Comparison of ENCODE assay signal across 8 cellular contexts in genomic region chr3:124281453-124282316, GRCh38.
DNase-seq lines count a peak whose midpoint lies in the region; ATAC-seq and TF ChIP-seq lines count a peak whose summit lies in the region.

No MANE protein-coding gene starts in this region.

- peak; percentile 74 for TF ChIP-seq CTCF in SK-N-SH (IDR thresholded peaks at IDR 0.05)
- peak; percentile 16 to 72 for TF ChIP-seq CTCF in right atrium auricular region (IDR thresholded peaks at IDR 0.05)
- TF ChIP-seq CTCF in thoracic aorta (IDR thresholded peaks at IDR 0.05): peak; percentile 55

- H3K9ac ChIP-seq in SK-N-SH: no peak overlapping the region

- DNase-seq in COR-L47 (lab: John Stamatoyannopoulos, UW) (peak; percentile 62), HT1080 (ENCODE audit: low read depth) (peak; percentile 68), SK-N-SH (peak; percentile 47), right atrium auricular region (ENCODE audit: low spot score) (no peak), thoracic aorta (ENCODE audit: low spot score) (no peak)

- H3K27me3 ChIP-seq in SK-N-SH (ENCODE audit: insufficient read depth) (no peaks in the 10 kb centered on the region), right atrium auricular region (no peaks in the 10 kb centered on the region), thoracic aorta (replicated peaks; ENCODE audit: insufficient read depth) (no peaks in the 10 kb centered on the region)

- no peak overlapping the region for H2AFZ ChIP-seq in SK-N-SH (ENCODE audit: low read depth)

- peaks cover 5 to 52% of the 10 kb centered on the region in 2 experiments; a peak in 2 of 4 replicates for H3K4me1 ChIP-seq in SK-N-SH (ENCODE audit: control insufficient read depth in 1 of 2, insufficient read depth in 2 of 2, low read depth in 1 of 2, low read length in 1 of 2)
- H3K4me1 ChIP-seq in right atrium auricular region: peaks cover 0 to 43% of the 10 kb centered on the region in 2 donors
- H3K4me1 ChIP-seq in thoracic aorta (ENCODE audit: control insufficient read depth in 1 of 2, low read depth in 2 of 2): peaks cover 47 to 98% of the 10 kb centered on the region in 2 donors

- ATAC-seq in thoracic aorta (ENCODE audit: insufficient number of reproducible peaks, low FRiP score, low read depth): peak; percentile 48
- no peak for ATAC-seq in HG02588 (IDR thresholded peaks at IDR 0.05; ENCODE audit: unreplicated experiment)
- ATAC-seq in HG03457 (IDR thresholded peaks at IDR 0.05; ENCODE audit: unreplicated experiment): no peak
- ATAC-seq in GM18519 (IDR thresholded peaks at IDR 0.05; ENCODE audit: low FRiP score, unreplicated experiment): no peak

- H3K9me2 ChIP-seq in SK-N-SH: no peaks in the 10 kb centered on the region

- H3K4me2 ChIP-seq in SK-N-SH: no peak overlapping the region

- CTCF ChIA-PET in SK-N-SH (lab: Yijun Ruan, JAX): interaction anchor here (0.7 to 5.6 kb wide), 55 partner anchors 7 to 558 kb away, joined by 3 to 49 read pairs (median 5); partner anchors contain the start of gene KALRN

- TF ChIP-seq RAD21 in SK-N-SH (IDR thresholded peaks at IDR 0.05; ENCODE audit: low read length): peak; percentile 94

- 62% methylated on average over 6 of the region's 6 CpGs for WGBS in SK-N-SH (ENCODE audit: low lambda C conversion rate)

- H3K79me2 ChIP-seq in SK-N-SH (ENCODE audit: insufficient read depth): no peaks in the 10 kb centered on the region

- H3K9me3 ChIP-seq in SK-N-SH (no peaks in the 10 kb centered on the region), right atrium auricular region (no peaks in the 10 kb centered on the region), thoracic aorta (no peaks in the 10 kb centered on the region)

- H4K20me1 ChIP-seq in SK-N-SH (ENCODE audit: insufficient read depth): no peaks in the 10 kb centered on the region; the same call in 1 of the 2 replicates

- H3K27ac ChIP-seq in SK-N-SH (ENCODE audit: low read depth in 2 of 2, low read length in 1 of 2) (peak overlapping the region in 1 of 2 experiments; percentile 100; a peak in 3 of 4 replicates), right atrium auricular region (no peak overlapping the region), thoracic aorta (peak overlapping the region; percentile 96 to 99)

- H3F3A ChIP-seq in SK-N-SH (replicated peaks; ENCODE audit: insufficient read depth): peaks cover 8% of the 10 kb centered on the region

- POLR2A ChIA-PET in SK-N-SH (lab: Yijun Ruan, JAX): interaction anchor here (1.0 kb wide), 1 partner anchor 249 kb away, joined by 3 read pairs; the partner anchor contains the start of gene KALRN

- no peaks in the 10 kb centered on the region for H3K36me3 ChIP-seq in SK-N-SH (replicated peaks in 1 of 2; ENCODE audit: control insufficient read depth in 1 of 2, insufficient read depth in 2 of 2, low read length in 1 of 2)
- no peaks in the 10 kb centered on the region for H3K36me3 ChIP-seq in right atrium auricular region
- H3K36me3 ChIP-seq in thoracic aorta: no peaks in the 10 kb centered on the region

- H3K4me3 ChIP-seq in SK-N-SH (ENCODE audit: low read depth in 2 of 2, low read length in 1 of 2) (no peak overlapping the region), right atrium auricular region (no peak overlapping the region), thoracic aorta (no peak overlapping the region)

- no peak for TF ChIP-seq EP300 in SK-N-SH (IDR thresholded peaks at IDR 0.05; ENCODE audit: borderline replicate concordance in 1 of 2, low read depth in 1 of 2, low read length in 1 of 2)

TF ChIP-seq in SK-N-SH, 30 proteins besides CTCF, POLR2A, EP300 and RAD21:
- TF ChIP-seq CHD2 (IDR thresholded peaks at IDR 0.05; ENCODE audit: low read length, partially characterized antibody) (peak; percentile 36), TAF1 (IDR thresholded peaks at IDR 0.05; ENCODE audit: borderline replicate concordance, low read depth, low read length) (no peak), SMC3 (IDR thresholded peaks at IDR 0.05; ENCODE audit: low read depth, low read length) (peak; percentile 79)

Comparison
In these comparisons a context has a peak if more than half of its experiments do, and no peak if none do; other contexts are left out.
1. DNase-seq: peak in COR-L47 (single experiment), HT1080 (single experiment) and SK-N-SH (single experiment); none in right atrium auricular region (single experiment) and thoracic aorta (single experiment).
2. H3K27ac ChIP-seq: peak in thoracic aorta (2 of 2); none in right atrium auricular region (0 of 2).
3. Peak in every context shown above with its lines, with median percentiles within 50 percentile points of each other: CTCF ChIP-seq.